ENCODE assay signal across 8 cellular contexts in the genomic region with DNA sequence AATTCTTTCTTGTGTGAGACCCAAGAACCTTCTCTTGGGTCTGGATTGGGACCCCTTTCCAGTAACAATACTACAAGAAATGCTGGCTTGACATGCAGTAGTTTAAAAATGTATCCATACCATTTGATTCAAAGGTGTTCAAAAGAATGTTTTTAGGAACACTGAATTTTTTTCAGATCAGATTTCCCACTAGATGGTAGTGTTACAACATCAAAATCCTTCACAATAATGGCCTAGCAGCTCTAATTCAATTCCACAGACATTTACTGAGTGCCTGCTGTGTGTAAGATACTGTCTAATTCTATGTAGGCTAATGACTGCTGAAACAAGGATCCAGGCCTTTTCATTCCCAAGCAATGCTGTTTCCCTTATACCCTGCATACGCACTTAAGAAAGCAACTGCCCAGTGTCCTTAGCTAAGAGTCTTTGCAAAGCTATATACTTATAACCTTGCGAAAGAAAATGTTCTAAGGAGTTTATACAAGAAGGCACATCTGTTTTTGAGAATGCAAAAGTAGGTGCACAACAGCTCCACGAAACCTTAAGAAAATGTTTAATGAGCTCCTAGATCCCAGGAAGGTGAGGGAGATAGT. TPM values are rescaled to one million over a fixed set of nuclear protein-coding genes. Genes with fewer than 3 reads are reported as not detected.
DNase-seq lines count a peak whose midpoint lies in the region; ATAC-seq and TF ChIP-seq lines count a peak whose summit lies in the region.

No MANE protein-coding gene starts in this region.

- no peaks in the 10 kb centered on the region for H3K9me3 ChIP-seq in tibial artery
- H3K9me3 ChIP-seq in CD8-positive, alpha-beta memory T cell (ENCODE audit: low read length), result no peaks in the 10 kb centered on the region

- no peak overlapping the region for H3K27ac ChIP-seq in tibial artery
- H3K27ac ChIP-seq in CD8-positive, alpha-beta memory T cell (ENCODE audit: low read depth, low read length), result no peak overlapping the region

- no peaks in the 10 kb centered on the region for H3K27me3 ChIP-seq in tibial artery
- H3K27me3 ChIP-seq in CD8-positive, alpha-beta memory T cell (ENCODE audit: insufficient read depth, low read length, poor library complexity, severe bottlenecking), result no peaks in the 10 kb centered on the region

- H3K27me3 Mint-ChIP-seq in CD8-positive, alpha-beta memory T cell, result peaks cover 0 to 3% of the 10 kb centered on the region in 2 donors

- no peak overlapping the region for H3K4me3 Mint-ChIP-seq in CD8-positive, alpha-beta memory T cell

- no peak overlapping the region for H3K27ac Mint-ChIP-seq in CD8-positive, alpha-beta memory T cell

- DNase-seq in Ammon's horn (ENCODE audit: low spot score) (peak; percentile 59), LoVo (ENCODE audit: low spot score) (peak; percentile 35), RPMI7951 (ENCODE audit: low read depth) (peak; percentile 13), iris pigment epithelial cell (ENCODE audit: low read depth) (peak; percentile 28), tibial artery (no peak), HK-2 (ENCODE audit: unreplicated experiment) (no peak)
- no peak for DNase-seq in CD8-positive, alpha-beta memory T cell

- CTCF ChIA-PET in CD8-positive, alpha-beta memory T cell (lab: Charles Lee), result no interaction called here

- no peaks in the 10 kb centered on the region for H3K36me3 ChIP-seq in tibial artery
- H3K36me3 ChIP-seq in CD8-positive, alpha-beta memory T cell (ENCODE audit: insufficient read depth, low read length), result no peaks in the 10 kb centered on the region

- H3K4me1 ChIP-seq in tibial artery, result no peaks in the 10 kb centered on the region
- no peaks in the 10 kb centered on the region for H3K4me1 ChIP-seq in CD8-positive, alpha-beta memory T cell (ENCODE audit: insufficient read depth, low read length)

- no peaks in the 10 kb centered on the region for H3K9me3 Mint-ChIP-seq in CD8-positive, alpha-beta memory T cell

- TF ChIP-seq CTCF in tibial artery (IDR thresholded peaks at IDR 0.05), result no peak

- POLR2A ChIA-PET in CD8-positive, alpha-beta memory T cell (lab: Charles Lee), result no interaction called here

- no peaks in the 10 kb centered on the region for H3K36me3 Mint-ChIP-seq in CD8-positive, alpha-beta memory T cell

- H3K4me1 Mint-ChIP-seq in CD8-positive, alpha-beta memory T cell, result no peaks in the 10 kb centered on the region

- H3K4me3 ChIP-seq in tibial artery, result no peak overlapping the region
- H3K4me3 ChIP-seq in CD8-positive, alpha-beta memory T cell (ENCODE audit: low read length), result no peak overlapping the region

- intact Hi-C loops in tibial artery (cut with DNase I; ENCODE audit: low total_unique reads), result no loop called here

- ATAC-seq in HG02763 (IDR thresholded peaks at IDR 0.05; ENCODE audit: unreplicated experiment), result no peak

RNA-seq across cellular contexts. Expression of a gene that starts 50.7 kb away (rescaled TPM):
- total RNA-seq in RPMI7951 (2014; rRNA removed; shearing (Covaris generic)), result not detected in 2 replicates
- total RNA-seq in CD8-positive, alpha-beta memory T cell, result under 1 TPM; 0.15 to 0.40 TPM
- polyA plus RNA-seq in CD8-positive, alpha-beta memory T cell, result 0.17 TPM

Comparison
In these comparisons a context has a peak if more than half of its experiments do, and no peak if none do; other contexts are left out.
1. DNase-seq: peak in Ammon's horn (single experiment), LoVo (single experiment), RPMI7951 (single experiment) and iris pigment epithelial cell (single experiment); none in tibial artery (0 of 2), CD8-positive, alpha-beta memory T cell (0 of 5) and HK-2 (single experiment).